ENCODE assay signal across 22 cellular contexts in genomic region chr2:56318147-56318546, GRCh38.
"Had no signal": no experiment of that assay in that cellular context is flagged by ENCODE, and none has a peak within 500 bp of the region (broad histone marks: within the 10 kb centered on the region; RNA-seq: fewer than 3 reads in every experiment).

No MANE protein-coding gene starts in this region.

- H3K4me3 ChIP-seq: PC-9, Peyer's patch, SJCRH30 had no signal

- H3K27ac Mint-ChIP-seq: T-helper 17 cell had no signal

- H3K4me1 ChIP-seq: Peyer's patch, SJCRH30 had no signal

- ATAC-seq: Right ventricle myocardium inferior, SK-N-SH treated with all-trans-retinoic acid at 6 μM for 48 hours, T-helper 17 cell had no signal

- H3K27ac ChIP-seq: HL-60, PC-9, Peyer's patch, SJCRH30 had no signal

- H3K4me1 Mint-ChIP-seq: T-helper 17 cell had no signal

- H3K27me3 Mint-ChIP-seq: T-helper 17 cell had no signal

- H3K27me3 ChIP-seq: Peyer's patch had no signal

- H3K9me3 ChIP-seq: Peyer's patch, SJCRH30 had no signal

- H3K36me3 ChIP-seq: Peyer's patch, SJCRH30 had no signal

- H3K4me3 Mint-ChIP-seq: T-helper 17 cell had no signal

- DNase-seq: KBM-7, NCI-H1092, NCI-H1105 treated with DMSO at 0.1 percent for 48 hours, NCI-H1417 treated with DMSO at 0.1 percent for 48 hours, NCI-H146, NCI-H1694 treated with DMSO at 0.1 percent for 48 hours, NCI-H1930, NCI-H2081, NCI-H2107, NCI-H2227 treated with DMSO at 0.1 percent for 48 hours, NCI-H524 treated with DMSO at 0.1 percent for 48 hours, NCI-H69, NCI-H774, PC-9, Peyer's patch, SHP77 treated with DMSO at 0.1 percent for 48 hours, SJCRH30, T-helper 1 cell, T-helper 17 cell had no signal
